ENCODE assay signal across 31 cellular contexts in genomic region chr17:31099051-31099450, GRCh38.
"Had no signal": no experiment of that assay in that cellular context is flagged by ENCODE, and none has a peak within 500 bp of the region (broad histone marks: within the 10 kb centered on the region; RNA-seq: fewer than 3 reads in every experiment).

No MANE protein-coding gene starts in this region.

- H3K27ac Mint-ChIP-seq: activated B cell treated with CpG ODN at 0.5 μM for 24 hours; activated CD8-positive, alpha-beta memory T cell treated with anti-CD3 and anti-CD28 coated beads, Interleukin-2, amount 10 ng/mL, durations not matched to agents 7 days and 5 days; activated CD8-positive, alpha-beta T cell treated with anti-CD3 and anti-CD28 coated beads, Interleukin-2, amount 10 ng/mL, durations not matched to agents 7 days and 5 days; activated naive CD8-positive, alpha-beta T cell; activated T-cell treated with anti-CD3 and anti-CD28 coated beads, Interleukin-2, amount 50 U/mL, for 72 hours; naive B cell; nephron progenitor cell; progenitor cell of endocrine pancreas; T-helper 2 cell treated with Interferon-gamma antibody and Interleukin-4, amounts not matched to agents 5 μg/mL and 100 μg/mL, for 36 hours had no signal

- FAIRE-seq: kidney, urothelium cell line had no signal

- H3K9me3 ChIP-seq: esophagus squamous epithelium, gastroesophageal sphincter, ovary, right lobe of liver, testis, transverse colon had no signal

- H3K27me3 Mint-ChIP-seq: activated B cell treated with CpG ODN at 0.5 μM for 24 hours; activated CD8-positive, alpha-beta memory T cell treated with anti-CD3 and anti-CD28 coated beads, Interleukin-2, amount 10 ng/mL, durations not matched to agents 7 days and 5 days; activated naive CD8-positive, alpha-beta T cell; naive B cell; progenitor cell of endocrine pancreas had no signal

- H3K4me3 Mint-ChIP-seq: activated B cell treated with CpG ODN at 0.5 μM for 24 hours; activated CD8-positive, alpha-beta memory T cell treated with anti-CD3 and anti-CD28 coated beads, Interleukin-2, amount 10 ng/mL, durations not matched to agents 7 days and 5 days; activated CD8-positive, alpha-beta T cell treated with anti-CD3 and anti-CD28 coated beads, Interleukin-2, amount 10 ng/mL, durations not matched to agents 7 days and 5 days; activated naive CD8-positive, alpha-beta T cell; activated T-cell treated with anti-CD3 and anti-CD28 coated beads, Interleukin-2, amount 50 U/mL, for 72 hours; nephron progenitor cell; T-helper 2 cell treated with Interferon-gamma antibody and Interleukin-4, amounts not matched to agents 5 μg/mL and 100 μg/mL, for 36 hours had no signal

- H3K27ac ChIP-seq: brain microvascular endothelial cell, epithelial cell of prostate, esophagus squamous epithelium, gastroesophageal sphincter, ovary, right lobe of liver, testis, transverse colon had no signal

- H3K27me3 ChIP-seq: brain microvascular endothelial cell, esophagus squamous epithelium, gastroesophageal sphincter, ovary, right lobe of liver, testis, transverse colon had no signal

- ATAC-seq: activated CD8-positive, alpha-beta memory T cell treated with anti-CD3 and anti-CD28 coated beads, Interleukin-2, amount 10 ng/mL, durations not matched to agents 7 days and 5 days; activated CD8-positive, alpha-beta T cell treated with anti-CD3 and anti-CD28 coated beads, Interleukin-2, amount 10 ng/mL, durations not matched to agents 7 days and 5 days; activated T-cell treated with anti-CD3 and anti-CD28 coated beads, Interleukin-2, amount 50 U/mL, for 72 hours; gastroesophageal sphincter; left colon; right lobe of liver; stimulated activated naive CD8-positive, alpha-beta T cell treated with anti-CD3 and anti-CD28 coated beads, Interleukin-15, Interleukin-2, amounts not matched to agents 100 U/mL and 50 U/mL, for 24 hours had no signal

- H3K9me3 Mint-ChIP-seq: activated B cell treated with CpG ODN at 0.5 μM for 24 hours; activated T-cell treated with anti-CD3 and anti-CD28 coated beads, Interleukin-2, amount 50 U/mL, for 72 hours; naive B cell; nephron progenitor cell; T-helper 2 cell treated with Interferon-gamma antibody and Interleukin-4, amounts not matched to agents 5 μg/mL and 100 μg/mL, for 36 hours had no signal

- H3K4me3 ChIP-seq: esophagus squamous epithelium, gastroesophageal sphincter, ovary, right lobe of liver, testis, transverse colon had no signal

- DNase-seq: activated B cell treated with CpG ODN at 0.5 μM for 24 hours; activated CD8-positive, alpha-beta memory T cell treated with anti-CD3 and anti-CD28 coated beads, Interleukin-2, amount 10 ng/mL, durations not matched to agents 7 days and 5 days; activated CD8-positive, alpha-beta T cell treated with anti-CD3 and anti-CD28 coated beads, Interleukin-2, amount 10 ng/mL, durations not matched to agents 7 days and 5 days; activated naive CD4-positive, alpha-beta T cell; activated T-cell treated with anti-CD3 and anti-CD28 coated beads, Interleukin-2, amount 50 U/mL, for 72 hours; anterior cingulate cortex; brain microvascular endothelial cell; caudate nucleus; dermis blood vessel endothelial cell; effector CD4-positive, alpha-beta T cell; esophagus squamous epithelium; head of caudate nucleus; hippocampal formation; kidney; left colon; mammary epithelial cell; naive B cell; nephron progenitor cell; ovary; right lobe of liver; stimulated activated CD4-positive, alpha-beta T cell treated with anti-CD3 and anti-CD28 coated beads, Interleukin-12 subunit alpha, Interleukin-12 subunit beta, amount 100 ng/mL, for 4 hours; stimulated activated CD4-positive, alpha-beta T cell treated with anti-CD3 and anti-CD28 coated beads, Interleukin-4, amount 100 ng/mL, for 1 hour; stimulated activated naive CD8-positive, alpha-beta T cell treated with anti-CD3 and anti-CD28 coated beads, Interleukin-15, Interleukin-2, amounts not matched to agents 100 U/mL and 50 U/mL, for 24 hours; testis; transverse colon had no signal

- H3K36me3 Mint-ChIP-seq: activated CD8-positive, alpha-beta memory T cell treated with anti-CD3 and anti-CD28 coated beads, Interleukin-2, amount 10 ng/mL, durations not matched to agents 7 days and 5 days; activated naive CD8-positive, alpha-beta T cell; naive B cell had no signal

- H3K36me3 ChIP-seq: brain microvascular endothelial cell, esophagus squamous epithelium, gastroesophageal sphincter, ovary, right lobe of liver, transverse colon had no signal
